In genomic region chr1:59057211-59057694, GRCh38 we compare ENCODE assay signal across 1 cellular context.
TF ChIP-seq lines count a peak whose summit lies in the region.

No MANE protein-coding gene starts in this region.

TF ChIP-seq in HEK293, 187 proteins besides CTCF, POLR2A, EP300 and RAD21 (continued from another document):
- TF ChIP-seq REPIN1 (tag by site-specific recombination; IDR thresholded peaks at IDR 0.05; ENCODE audit: low read depth) (no peak), PRDM4 (tag by site-specific recombination; IDR thresholded peaks at IDR 0.05) (no peak), ZNF416 (tag by site-specific recombination; IDR thresholded peaks at IDR 0.05) (no peak), ZNF341 (tag by site-specific recombination; IDR thresholded peaks at IDR 0.05; ENCODE audit: low read depth) (peak; percentile 24; the same call in 1 of the 2 replicates), ZNF221 (tag by site-specific recombination; IDR thresholded peaks at IDR 0.05; ENCODE audit: borderline replicate concordance) (no peak)
